In the genomic region with DNA sequence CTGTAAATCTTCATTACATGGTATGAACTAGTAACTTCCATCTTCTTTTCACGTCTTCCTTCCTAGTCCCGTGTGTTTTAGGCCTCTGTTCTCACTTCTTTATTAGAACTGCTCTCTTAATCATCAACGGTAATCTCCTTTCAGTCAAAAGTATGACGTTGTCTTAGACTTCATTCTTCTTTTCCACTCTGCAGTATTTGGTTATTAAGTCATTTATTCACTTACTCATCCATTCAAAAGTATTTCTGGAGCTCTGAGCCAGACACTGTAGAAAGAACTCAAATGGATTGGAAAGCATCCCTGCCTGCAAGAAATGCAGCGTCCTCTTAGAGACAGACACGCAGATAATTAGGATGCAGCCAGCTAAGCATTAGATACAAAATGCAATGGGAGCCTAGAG, we compare ENCODE assay signal across 23 cellular contexts.
"Had no signal": no experiment of that assay in that cellular context is flagged by ENCODE, and none has a peak within 500 bp of the region (broad histone marks: within the 10 kb centered on the region; RNA-seq: fewer than 3 reads in every experiment).

No MANE protein-coding gene starts in this region.

- H3K27me3 ChIP-seq: colonic mucosa, right lobe of liver, suprapubic skin, transverse colon, vagina had no signal

- H3K9me3 Mint-ChIP-seq: activated naive CD8-positive, alpha-beta T cell treated with anti-CD3 and anti-CD28 coated beads for 36 hours; activated T-cell treated with anti-CD3 and anti-CD28 coated beads, Interleukin-2, amount 50 U/mL, for 4 hours; brain; central memory CD8-positive, alpha-beta T cell; nephron; stimulated activated naive CD8-positive, alpha-beta T cell treated with anti-CD3 and anti-CD28 coated beads, Interleukin-15, amount 100 ng/mL, for 72 hours had no signal

- H3K9me3 ChIP-seq: colonic mucosa, right lobe of liver, suprapubic skin, transverse colon, vagina had no signal

- H3K4me1 ChIP-seq: colonic mucosa, right lobe of liver, suprapubic skin, transverse colon, vagina had no signal

- H3K4me3 Mint-ChIP-seq: activated naive CD8-positive, alpha-beta T cell treated with anti-CD3 and anti-CD28 coated beads for 36 hours; activated T-cell treated with anti-CD3 and anti-CD28 coated beads, Interleukin-2, amount 50 U/mL, for 4 hours; brain; central memory CD8-positive, alpha-beta T cell; nephron; stimulated activated effector memory CD8-positive, alpha-beta T cell treated with anti-CD3 and anti-CD28 coated beads, Interleukin-12 subunit alpha, Interleukin-12 subunit beta, amount 100 ng/mL, for 72 hours; stimulated activated naive CD8-positive, alpha-beta T cell treated with anti-CD3 and anti-CD28 coated beads, Interleukin-15, amount 100 ng/mL, for 72 hours had no signal

- H3K36me3 Mint-ChIP-seq: activated naive CD8-positive, alpha-beta T cell treated with anti-CD3 and anti-CD28 coated beads for 36 hours; brain; stimulated activated effector memory CD8-positive, alpha-beta T cell treated with anti-CD3 and anti-CD28 coated beads, Interleukin-12 subunit alpha, Interleukin-12 subunit beta, amount 100 ng/mL, for 72 hours had no signal

- H3K27me3 Mint-ChIP-seq: activated naive CD8-positive, alpha-beta T cell treated with anti-CD3 and anti-CD28 coated beads for 36 hours; central memory CD8-positive, alpha-beta T cell; stimulated activated naive CD8-positive, alpha-beta T cell treated with anti-CD3 and anti-CD28 coated beads, Interleukin-15, amount 100 ng/mL, for 72 hours had no signal

- H3K4me3 ChIP-seq: colonic mucosa, right lobe of liver, suprapubic skin, transverse colon, vagina had no signal

- ATAC-seq: activated T-cell treated with anti-CD3 and anti-CD28 coated beads, Interleukin-2, amount 50 U/mL, for 4 hours; stimulated activated effector memory CD8-positive, alpha-beta T cell treated with anti-CD3 and anti-CD28 coated beads, Interleukin-12 subunit alpha, Interleukin-12 subunit beta, amount 100 ng/mL, for 72 hours; stimulated activated naive CD8-positive, alpha-beta T cell treated with anti-CD3 and anti-CD28 coated beads, Interleukin-15, amount 100 ng/mL, for 72 hours had no signal

- H3K4me1 Mint-ChIP-seq: central memory CD8-positive, alpha-beta T cell; stimulated activated effector memory CD8-positive, alpha-beta T cell treated with anti-CD3 and anti-CD28 coated beads, Interleukin-12 subunit alpha, Interleukin-12 subunit beta, amount 100 ng/mL, for 72 hours; stimulated activated naive CD8-positive, alpha-beta T cell treated with anti-CD3 and anti-CD28 coated beads, Interleukin-15, amount 100 ng/mL, for 72 hours had no signal

- H3K27ac Mint-ChIP-seq: activated naive CD8-positive, alpha-beta T cell treated with anti-CD3 and anti-CD28 coated beads for 36 hours; brain; nephron; stimulated activated effector memory CD8-positive, alpha-beta T cell treated with anti-CD3 and anti-CD28 coated beads, Interleukin-12 subunit alpha, Interleukin-12 subunit beta, amount 100 ng/mL, for 72 hours; stimulated activated naive CD8-positive, alpha-beta T cell treated with anti-CD3 and anti-CD28 coated beads, Interleukin-15, amount 100 ng/mL, for 72 hours had no signal

- H3K36me3 ChIP-seq: colonic mucosa, right lobe of liver, suprapubic skin, transverse colon, vagina had no signal

- DNase-seq: activated CD4-positive, alpha-beta T cell treated with anti-CD3 and anti-CD28 coated beads for 1 hour; activated CD4-positive, alpha-beta T cell treated with anti-CD3 and anti-CD28 coated beads, Interleukin-2, amount 50 U/mL, for 4 hours; activated CD8-positive, alpha-beta memory T cell treated with anti-CD3 and anti-CD28 coated beads for 24 hours; activated CD8-positive, alpha-beta memory T cell treated with anti-CD3 and anti-CD28 coated beads, Interleukin-2, amount 50 U/mL, for 4 hours; activated naive CD4-positive, alpha-beta T cell treated with Interleukin-2 at 50 U/mL for 16 hours; activated naive CD8-positive, alpha-beta T cell treated with anti-CD3 and anti-CD28 coated beads for 36 hours; activated T-cell treated with anti-CD3 and anti-CD28 coated beads, Interleukin-2, amount 50 U/mL, for 4 hours; colonic mucosa; foreskin melanocyte; kidney glomerular epithelial cell; small intestine; stimulated activated CD4-positive, alpha-beta T cell treated with anti-CD3 and anti-CD28 coated beads, Interleukin-2, amount 100 ng/mL, for 24 hours; stimulated activated naive CD8-positive, alpha-beta T cell treated with anti-CD3 and anti-CD28 coated beads, Interleukin-15, amount 100 ng/mL, for 72 hours; T-helper 1 cell; transverse colon had no signal

- H3K27ac ChIP-seq: colonic mucosa, epithelial cell of prostate, right lobe of liver, suprapubic skin, transverse colon, vagina had no signal
